In the genomic region with DNA sequence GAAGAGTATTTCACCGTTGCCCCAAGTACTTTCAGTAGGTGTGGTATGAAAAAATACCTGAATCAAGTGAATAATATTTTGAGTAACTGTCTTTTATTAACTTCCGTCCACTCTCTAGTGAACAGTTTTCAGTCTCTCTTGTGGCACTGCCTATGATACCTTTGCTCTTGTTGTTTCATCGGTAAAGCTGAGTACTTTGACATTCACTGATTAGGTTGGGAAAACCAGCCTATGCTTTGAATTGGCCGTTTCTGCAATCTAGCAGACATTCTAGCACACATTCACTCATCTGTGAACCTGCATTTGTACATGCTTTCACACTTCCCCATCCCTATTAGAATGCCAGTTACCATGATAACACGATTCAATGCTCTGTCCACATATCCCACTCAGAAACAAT, we compare ENCODE assay signal across 25 cellular contexts.
"Had no signal": no experiment of that assay in that cellular context is flagged by ENCODE, and none has a peak within 500 bp of the region (broad histone marks: within the 10 kb centered on the region; RNA-seq: fewer than 3 reads in every experiment).

No MANE protein-coding gene starts in this region.

- H3K4me1 Mint-ChIP-seq: endodermal cell; naive thymus-derived CD4-positive, alpha-beta T cell had no signal

- H3K9me3 Mint-ChIP-seq: dendritic cell treated with granulocyte-macrophage colony-stimulating factor and Interleukin-4, amounts not matched to agents 40 ng/mL and 50 ng/mL, for 4 days; effector memory CD8-positive, alpha-beta T cell had no signal

- H3K4me3 Mint-ChIP-seq: dendritic cell treated with granulocyte-macrophage colony-stimulating factor and Interleukin-4, amounts not matched to agents 40 ng/mL and 50 ng/mL, for 4 days; effector memory CD8-positive, alpha-beta T cell; endodermal cell; naive thymus-derived CD4-positive, alpha-beta T cell had no signal

- ATAC-seq: effector memory CD8-positive, alpha-beta T cell; esophagus mucosa; gastrocnemius medialis; heart right ventricle; left cardiac atrium; lower lobe of right lung; naive thymus-derived CD4-positive, alpha-beta T cell had no signal

- FAIRE-seq: endometrium, islet of Langerhans, keratinocyte had no signal

- H3K27me3 Mint-ChIP-seq: dendritic cell treated with granulocyte-macrophage colony-stimulating factor and Interleukin-4, amounts not matched to agents 40 ng/mL and 50 ng/mL, for 4 days; effector memory CD8-positive, alpha-beta T cell; naive thymus-derived CD4-positive, alpha-beta T cell had no signal

- H3K27ac Mint-ChIP-seq: dendritic cell treated with granulocyte-macrophage colony-stimulating factor and Interleukin-4, amounts not matched to agents 40 ng/mL and 50 ng/mL, for 4 days; effector memory CD8-positive, alpha-beta T cell; endodermal cell had no signal

- DNase-seq: colonic mucosa; cortex of kidney; effector CD8-positive, alpha-beta T cell; effector memory CD8-positive, alpha-beta T cell; endodermal cell; erythroblast; esophagus squamous epithelium; foreskin fibroblast; foreskin melanocyte; gastrocnemius medialis; glutamatergic neuron; head of caudate nucleus; heart right ventricle; hippocampal formation; left cardiac atrium; left ventricle myocardium inferior; lower lobe of right lung; mesendoderm; midbrain; naive thymus-derived CD4-positive, alpha-beta T cell had no signal
